1 cellular context compared by ENCODE assay signal in genomic region chr7:99837649-99838361, GRCh38.
TF ChIP-seq lines count a peak whose summit lies in the region.

No MANE protein-coding gene starts in this region.

TF ChIP-seq in H1, 55 proteins besides CTCF, POLR2A, EP300 and RAD21:
- TF ChIP-seq CTBP2 (IDR thresholded peaks at IDR 0.05; ENCODE audit: borderline replicate concordance, insufficient read depth, insufficient read length, low read length) = no peak
- TF ChIP-seq RNF2 (IDR thresholded peaks at IDR 0.05; ENCODE audit: borderline replicate concordance, low read depth, low read length, missing control alignments, poor library complexity, severe bottlenecking) = no peak
- no peak for TF ChIP-seq SUZ12 (IDR thresholded peaks at IDR 0.05; ENCODE audit: low read length)
- no peak for TF ChIP-seq RXRA (IDR thresholded peaks at IDR 0.05; ENCODE audit: insufficient read depth, low read depth, low read length)
- TF ChIP-seq JUN (IDR thresholded peaks at IDR 0.05; ENCODE audit: low read depth, low read length) = no peak
- no peak for TF ChIP-seq KDM5A (IDR thresholded peaks at IDR 0.05; ENCODE audit: low read length)
- no peak for TF ChIP-seq SIX5 (IDR thresholded peaks at IDR 0.05; ENCODE audit: low read depth, low read length)
- TF ChIP-seq CHD7 (IDR thresholded peaks at IDR 0.05; ENCODE audit: insufficient replicate concordance, low read length) = no peak
- TF ChIP-seq BACH1 (IDR thresholded peaks at IDR 0.05; ENCODE audit: low read length) = no peak
- TF ChIP-seq RFX5 (IDR thresholded peaks at IDR 0.05; ENCODE audit: borderline replicate concordance, low read depth, low read length) = no peak
- no peak for TF ChIP-seq FOSL1 (IDR thresholded peaks at IDR 0.05; ENCODE audit: insufficient read depth, low read depth, low read length)
- no peak for TF ChIP-seq SP2 (IDR thresholded peaks at IDR 0.05; ENCODE audit: low read length)
- TF ChIP-seq TEAD4 (IDR thresholded peaks at IDR 0.05; ENCODE audit: low read depth, low read length) = no peak
- TF ChIP-seq EZH2 (IDR thresholded peaks at IDR 0.05; ENCODE audit: low read depth, low read length, severe bottlenecking) = no peak
- no peak for TF ChIP-seq BCL11A (IDR thresholded peaks at IDR 0.05; ENCODE audit: low read depth in 2 of 2, low read length in 2 of 2)
